In genomic region chr10:131272897-131273451, GRCh38 we compare ENCODE assay signal across 18 cellular contexts. TPM values are rescaled to one million over a fixed set of nuclear protein-coding genes. Genes with fewer than 3 reads are reported as not detected.
DNase-seq lines count a peak whose midpoint lies in the region; ATAC-seq, FAIRE-seq and TF ChIP-seq lines count a peak whose summit lies in the region.
"Had no signal": no experiment of that assay in that cellular context is flagged by ENCODE, and none has a peak within 500 bp of the region (broad histone marks: within the 10 kb centered on the region; RNA-seq: fewer than 3 reads in every experiment).

No MANE protein-coding gene starts in this region.

- TF ChIP-seq EP300 in H1 (IDR thresholded peaks at IDR 0.05; ENCODE audit: borderline replicate concordance in 1 of 2, low read depth in 2 of 2, low read length in 2 of 2) = no peak

- H2AK5ac ChIP-seq in H1 (ENCODE audit: low read depth, low read length) (no peak overlapping the region), neuronal stem cell (ENCODE audit: low read depth, low read length) (peak overlapping the region; percentile 8)

- no peak overlapping the region for H2BK5ac ChIP-seq in H1 (ENCODE audit: low read depth, low read length)
- peak overlapping the region; percentile 66 for H2BK5ac ChIP-seq in neuronal stem cell (ENCODE audit: low read length)

- H3K79me1 ChIP-seq in H1 (ENCODE audit: low read depth, low read length) (no peaks in the 10 kb centered on the region), neuronal stem cell (ENCODE audit: low read depth, low read length) (peaks cover 1% of the 10 kb centered on the region)

- no peaks in the 10 kb centered on the region for H3K23me2 ChIP-seq in H1 (ENCODE audit: low read depth, low read length)

- H3K9me3 ChIP-seq in right atrium auricular region (peaks cover 0 to 5% of the 10 kb centered on the region in 2 donors), left ventricle myocardium inferior (replicated peaks) (peaks cover 6% of the 10 kb centered on the region), H1 (ENCODE audit: insufficient read depth in 2 of 2, low read depth in 1 of 2, low read length in 1 of 2) (no peaks in the 10 kb centered on the region), neuronal stem cell (replicated peaks in 1 of 2; ENCODE audit: control insufficient read depth in 2 of 2, insufficient read depth in 1 of 2, low read depth in 1 of 2, low read length in 2 of 2) (no peaks in the 10 kb centered on the region)

- no peak for FAIRE-seq in H1 (lab: Jason Lieb, UNC)
- FAIRE-seq: GM12878, GM18507, H54, K562 had no signal

- H4K91ac ChIP-seq in H1 (replicated peaks; ENCODE audit: insufficient read length, low read length) (no peak overlapping the region), neuronal stem cell (ENCODE audit: low read depth, low read length, poor library complexity) (peak overlapping the region; percentile 42)

- peaks cover 0 to 1% of the 10 kb centered on the region in 2 experiments for H4K20me1 ChIP-seq in H1 (replicated peaks in 1 of 2; ENCODE audit: control insufficient read depth in 1 of 2, insufficient read depth in 2 of 2, low read length in 2 of 2)

- H2BK12ac ChIP-seq in H1 (ENCODE audit: low read depth, low read length) (no peak overlapping the region), neuronal stem cell (ENCODE audit: low read length) (no peak overlapping the region)

- no peak overlapping the region for H3K18ac ChIP-seq in H1 (ENCODE audit: extremely low read depth, low read length)
- H3K18ac ChIP-seq in neuronal stem cell (ENCODE audit: low read length) = no peak overlapping the region

- H3K79me2 ChIP-seq in H1 (ENCODE audit: control insufficient read depth in 1 of 2, insufficient read depth in 2 of 2, low read length in 2 of 2) = no peaks in the 10 kb centered on the region

- H4K5ac ChIP-seq in H1 (ENCODE audit: insufficient read length, low read depth, low read length) = no peak overlapping the region

- H3K4me3 ChIP-seq in right atrium auricular region (no peak overlapping the region), left ventricle myocardium inferior (no peak overlapping the region), H1 (ENCODE audit: extremely low read depth in 1 of 4, insufficient read depth in 2 of 4, low read depth in 3 of 4, low read length in 4 of 4) (no peak overlapping the region), neuronal stem cell (ENCODE audit: low read length in 2 of 2) (no peak overlapping the region)
- H3K4me3 ChIP-seq: GM12878, K562 had no signal

- H3K23ac ChIP-seq in H1 (ENCODE audit: insufficient read length) (no peak overlapping the region), neuronal stem cell (ENCODE audit: low read depth, low read length, poor library complexity) (no peak overlapping the region)

- H2BK20ac ChIP-seq in H1 (ENCODE audit: low read length) = no peak overlapping the region

- H3K36me3 ChIP-seq in right atrium auricular region (no peaks in the 10 kb centered on the region), left ventricle myocardium inferior (no peaks in the 10 kb centered on the region), H1 (ENCODE audit: control insufficient read depth in 2 of 4, insufficient read depth in 4 of 4, low read length in 3 of 4) (no peaks in the 10 kb centered on the region), neuronal stem cell (replicated peaks in 1 of 2; ENCODE audit: control insufficient read depth in 2 of 2, insufficient read depth in 2 of 2, low read length in 2 of 2) (no peaks in the 10 kb centered on the region)

- no peak overlapping the region for H3K9ac ChIP-seq in H1 (replicated peaks in 1 of 4; ENCODE audit: extremely low read depth in 1 of 4, low read depth in 3 of 4, low read length in 3 of 4)
- H3K9ac ChIP-seq in neuronal stem cell (ENCODE audit: low read depth, low read length, poor library complexity) = no peak overlapping the region

- H3K4ac ChIP-seq in H1 (replicated peaks; ENCODE audit: insufficient read length, low read depth, low read length) (no peak overlapping the region), neuronal stem cell (ENCODE audit: low read length) (no peak overlapping the region)

- H4K8ac ChIP-seq in H1 (ENCODE audit: extremely low read depth, insufficient read depth, low read length) = peak overlapping the region; percentile 35
- H4K8ac ChIP-seq in neuronal stem cell (ENCODE audit: low read depth, low read length) = no peak overlapping the region

- H3K27me3 ChIP-seq in right atrium auricular region (no peaks in the 10 kb centered on the region), left ventricle myocardium inferior (ENCODE audit: low read depth) (peaks cover 92% of the 10 kb centered on the region), H1 (replicated peaks in 1 of 4; ENCODE audit: control insufficient read depth in 3 of 4, extremely low read depth in 1 of 4, insufficient read depth in 3 of 4, low read length in 3 of 4) (no peaks in the 10 kb centered on the region), neuronal stem cell (ENCODE audit: control insufficient read depth in 3 of 3, insufficient read depth in 3 of 3, low read depth in 1 of 3, low read length in 3 of 3) (no peaks in the 10 kb centered on the region)

- H3K27ac ChIP-seq in right atrium auricular region = no peak overlapping the region
- H3K27ac ChIP-seq in left ventricle myocardium inferior (replicated peaks) = no peak overlapping the region
- no peak overlapping the region for H3K27ac ChIP-seq in H1 (ENCODE audit: low read depth, low read length)
- H3K27ac ChIP-seq in neuronal stem cell (replicated peaks; ENCODE audit: low read length) = no peak overlapping the region

- no peaks in the 10 kb centered on the region for H3K4me1 ChIP-seq in right atrium auricular region
- H3K4me1 ChIP-seq in left ventricle myocardium inferior = no peaks in the 10 kb centered on the region
- H3K4me1 ChIP-seq in H1 (replicated peaks in 1 of 4; ENCODE audit: control insufficient read depth in 3 of 4, insufficient read depth in 4 of 4, low read length in 3 of 4) = no peaks in the 10 kb centered on the region; a peak in 1 of 7 replicates
- no peaks in the 10 kb centered on the region for H3K4me1 ChIP-seq in neuronal stem cell (ENCODE audit: control insufficient read depth in 2 of 2, insufficient read depth in 1 of 2, low read depth in 1 of 2, low read length in 2 of 2)

- peak; percentile 23 for DNase-seq in right atrium auricular region (ENCODE audit: low spot score)
- DNase-seq in left ventricle myocardium inferior = no peak
- no peak for DNase-seq in H1 (ENCODE audit: low read depth in 1 of 2, low spot score in 2 of 2)
- DNase-seq in neuronal stem cell (ENCODE audit: low spot score) = no peak
- DNase-seq in activated CD4-positive, alpha-beta T cell treated with anti-CD3 and anti-CD28 coated beads for 1 hour = no peak
- DNase-seq: ACHN; C1 segment of cervical spinal cord; Calu3; CD4-positive, alpha-beta T cell; DMS 273 treated with DMSO at 0.1 percent for 48 hours had no signal

- H2BK15ac ChIP-seq in H1 (ENCODE audit: low read length) = no peak overlapping the region
- no peak overlapping the region for H2BK15ac ChIP-seq in neuronal stem cell (ENCODE audit: low read length)

- POLR2A ChIA-PET in H1 (lab: Charles Lee; ENCODE audit: partially characterized antibody) = no interaction called here

- H3K4me2 ChIP-seq in H1 (ENCODE audit: insufficient read depth in 1 of 2, low read depth in 2 of 2, low read length in 2 of 2) = no peak overlapping the region
- H3K4me2 ChIP-seq in neuronal stem cell (ENCODE audit: insufficient read depth, low read length, poor library complexity, severe bottlenecking) = no peak overlapping the region

- 84% methylated on average over 15 of the region's 15 CpGs; no CpG with 5 or more reads in 1 of the 2 experiments for WGBS in H1 (ENCODE audit: extremely low coverage in 1 of 2, insufficient coverage in 1 of 2, insufficient read length in 1 of 2, insufficient replicate concordance in 2 of 2, low coverage in 1 of 2, low lambda C conversion rate in 2 of 2, missing lambda C conversion rate in 1 of 2), 2 experiments
- WGBS in neuronal stem cell (ENCODE audit: extremely low coverage in 2 of 2, insufficient read length in 2 of 2, insufficient replicate concordance in 1 of 2), 2 donors = no CpG with 5 or more reads among the region's 15 CpGs

- ATAC-seq in HG02588 (IDR thresholded peaks at IDR 0.05; ENCODE audit: unreplicated experiment) = no peak
- no peak for ATAC-seq in HG03442 (IDR thresholded peaks at IDR 0.05; ENCODE audit: unreplicated experiment)
- ATAC-seq: GM12878, K562 had no signal

- CTCF ChIA-PET in H1 (lab: Charles Lee; ENCODE audit: partially characterized antibody) = interaction anchor here (2.2 kb wide), 1 partner anchor 36 kb away, joined by 5 read pairs; no protein-coding TSS in a partner anchor

- H3K14ac ChIP-seq in H1 (ENCODE audit: insufficient read length) (no peak overlapping the region), neuronal stem cell (ENCODE audit: low read length) (no peak overlapping the region)

- intact Hi-C loops in left ventricle myocardium inferior (cut with micrococcal nuclease) = no loop called here

- H2AFZ ChIP-seq in H1 (ENCODE audit: low read length) (no peak overlapping the region), neuronal stem cell (ENCODE audit: low read length) (no peak overlapping the region)

- no peak overlapping the region for H3K56ac ChIP-seq in H1 (replicated peaks; ENCODE audit: insufficient read length, low read depth, low read length)

- TF ChIP-seq POLR2A in H1 (IDR thresholded peaks at IDR 0.05; ENCODE audit: control extremely low read depth in 1 of 2, low read depth in 2 of 2, low read length in 2 of 2) = no peak

- no peak for TF ChIP-seq CTCF in right atrium auricular region (IDR thresholded peaks at IDR 0.05)
- TF ChIP-seq CTCF in left ventricle myocardium inferior (IDR thresholded peaks at IDR 0.05; ENCODE audit: borderline replicate concordance) = no peak
- no peak for TF ChIP-seq CTCF in H1 (IDR thresholded peaks at IDR 0.05; ENCODE audit: control extremely low read depth in 1 of 3, insufficient read depth in 1 of 3, low read depth in 1 of 3, low read length in 3 of 3)

- H2BK120ac ChIP-seq in H1 (replicated peaks; ENCODE audit: low read depth, low read length) (no peak overlapping the region), neuronal stem cell (ENCODE audit: low read depth, low read length) (no peak overlapping the region)

- TF ChIP-seq RAD21 in H1 (IDR thresholded peaks at IDR 0.05 in 1 of 2, conservative IDR thresholded peaks at IDR 0.05 in 1 of 2; ENCODE audit: low read depth in 2 of 2, low read length in 2 of 2) = no peak

RNA-seq across cellular contexts. Expression of gene TCERG1L, which starts 38.5 kb away (rescaled TPM):
- total RNA-seq in right atrium auricular region (under 1 TPM in 1 of 2 donors, not detected in 1; 0.12 TPM), left ventricle myocardium inferior (not detected)
- total RNA-seq in H1 (2021; fragmentation: NEBNext Ultra II Directional; extraction: Animal tissue kit (Norgen Biotek cat#: 25700)) = 6.9 and 7.5 TPM in 2 replicates
- 3.6 and 3.9 TPM in 2 replicates for polyA plus RNA-seq in H1 (2011; rRNA removed)
- polyA plus RNA-seq in H1 (2011; cell fraction: cytosol; rRNA removed) = 3.9 TPM
- polyA plus RNA-seq in H1 (2011; cell fraction: nucleus; rRNA removed) = 5.2 TPM
- 4.0 to 5.7 TPM (median 4.6 TPM) in 4 replicates for polyA plus RNA-seq in H1 (2012, experiment 1 of 2)
- polyA plus RNA-seq in H1 (2012, experiment 2 of 2) = 5.6 TPM
- 6.2 TPM for polyA plus RNA-seq in H1 (2013, experiment 1 of 2)
- 7.1 TPM for polyA plus RNA-seq in H1 (2013, experiment 2 of 2)
- polyA minus RNA-seq in H1 (2011; rRNA and poly(A)+ RNA removed) = 1.6 and 2.1 TPM in 2 replicates
- polyA minus RNA-seq in H1 (2011; cell fraction: cytosol; rRNA and poly(A)+ RNA removed) = 1.1 TPM
- 4.4 TPM for polyA minus RNA-seq in H1 (2011; cell fraction: nucleus; rRNA and poly(A)+ RNA removed)
- 1.6 TPM for polyA plus RNA-seq in neuronal stem cell (2013, experiment 1 of 2)
- 1.3 TPM for polyA plus RNA-seq in neuronal stem cell (2013, experiment 2 of 2)
- total RNA-seq: A172, Calu3, Daoy, GM12878, K562 had no signal
- polyA plus RNA-seq: GM12878, K562 had no signal
